Comparison of ENCODE assay signal across 8 cellular contexts in genomic region chr5:140557965-140558364, GRCh38. TPM values are rescaled to one million over a fixed set of nuclear protein-coding genes. Genes with fewer than 3 reads are reported as not detected.
DNase-seq lines count a peak whose midpoint lies in the region; ATAC-seq, FAIRE-seq and TF ChIP-seq lines count a peak whose summit lies in the region.

No MANE protein-coding gene starts in this region.

- H3K36me3 ChIP-seq in heart left ventricle (peaks cover 0 to 32% (median 21%) of the 10 kb centered on the region in 9 donors), K562 (ENCODE audit: control insufficient read depth, insufficient read depth, low read length) (peaks cover 30% of the 10 kb centered on the region; the same call in 2 of the 3 replicates), mucosa of stomach (ENCODE audit: control insufficient read depth, insufficient read depth, low read length) (no peaks in the 10 kb centered on the region), uterus (no peaks in the 10 kb centered on the region)

- DNase-seq in heart left ventricle = no peak
- DNase-seq in Right ventricle myocardium superior = no peak
- DNase-seq in K562 (ENCODE audit: extremely low read depth in 1 of 4, low spot score in 3 of 4) = no peak
- DNase-seq in uterus = no peak
- DNase-seq in kidney tubule cell (ENCODE audit: low spot score) = no peak
- DNase-seq in middle frontal gyrus (ENCODE audit: extremely low spot score, low spot score) = no peak

- H3K27me3 ChIP-seq in heart left ventricle (no peaks in the 10 kb centered on the region), K562 (ENCODE audit: control insufficient read depth in 2 of 2, insufficient read depth in 2 of 2, low read length in 2 of 2) (no peaks in the 10 kb centered on the region), mucosa of stomach (ENCODE audit: control insufficient read depth, insufficient read depth, low read length) (no peaks in the 10 kb centered on the region), uterus (no peaks in the 10 kb centered on the region)

- no TSS peak for BruUV-seq in K562 (replicated peaks; lab: Mats Ljungman, UMichigan)

- in situ Hi-C loops in K562 (cut with MboI) = no loop called here

- peak overlapping the region; percentile 77 for H2AFZ ChIP-seq in K562 (ENCODE audit: low read depth, low read length)

- H3K4me2 ChIP-seq in K562 (ENCODE audit: insufficient read depth, low read length) = peak overlapping the region; percentile 91

- TF ChIP-seq CTCF in heart left ventricle (IDR thresholded peaks at IDR 0.05) = no peak
- TF ChIP-seq CTCF in K562 (IDR thresholded peaks at IDR 0.05 in 2 of 3, conservative IDR thresholded peaks at IDR 0.05 in 1 of 3; ENCODE audit: insufficient read depth in 2 of 3, low read depth in 1 of 3, low read length in 3 of 3) = no peak
- no peak for TF ChIP-seq CTCF in uterus (IDR thresholded peaks at IDR 0.05)

- no peak for TF ChIP-seq EP300 in K562 (IDR thresholded peaks at IDR 0.05; ENCODE audit: low read length)

- H3K9me3 ChIP-seq in heart left ventricle = no peaks in the 10 kb centered on the region
- no peaks in the 10 kb centered on the region for H3K9me3 ChIP-seq in K562 (replicated peaks; ENCODE audit: control insufficient read depth, insufficient read depth, low read depth, low read length)
- H3K9me3 ChIP-seq in mucosa of stomach (ENCODE audit: control insufficient read depth, low read length) = no peaks in the 10 kb centered on the region
- H3K9me3 ChIP-seq in uterus = no peaks in the 10 kb centered on the region

- CTCF ChIA-PET in K562 (lab: Yijun Ruan, JAX; ENCODE audit: low intra/inter-chr PET ratio) = no interaction called here

- POLR2A ChIA-PET in K562 (lab: Yijun Ruan, JAX) = interaction anchor here (0.6 to 4.2 kb wide), 7 partner anchors 10 to 157 kb away, joined by 3 to 56 read pairs (median 6); partner anchors contain the start of genes ANKHD1, EIF4EBP3, HARS1 and HARS2

- FAIRE-seq in K562 (lab: Jason Lieb, UNC) = no peak

- TF ChIP-seq POLR2A in heart left ventricle (IDR thresholded peaks at IDR 0.05) (no peak), K562 (conservative IDR thresholded peaks at IDR 0.05) (no peak), uterus (IDR thresholded peaks at IDR 0.05) (no peak)

- H3K9ac ChIP-seq in K562 (ENCODE audit: insufficient read depth in 1 of 2, low read depth in 2 of 2, low read length in 2 of 2) (peak overlapping the region; percentile 87 to 97; a peak in 3 of 4 replicates), mucosa of stomach (ENCODE audit: low read length) (peak overlapping the region; percentile 93)

- H3K4me3 ChIP-seq in heart left ventricle (peak overlapping the region in 1 of 12 donors; percentile 83), K562 (peak overlapping the region; percentile 77), mucosa of stomach (ENCODE audit: low read length) (no peak overlapping the region), uterus (no peak overlapping the region)

- no peak for TF ChIP-seq RAD21 in K562 (CRISPR knock-in tag; conservative IDR thresholded peaks at IDR 0.05 in 1 of 2, IDR thresholded peaks at IDR 0.05 in 1 of 2)

- H3K79me2 ChIP-seq in K562 (ENCODE audit: control insufficient read depth, insufficient read depth, low read length) = peaks cover 44% of the 10 kb centered on the region

- no peaks in the 10 kb centered on the region for H3K9me1 ChIP-seq in K562 (ENCODE audit: control insufficient read depth, insufficient read depth, low read length)

- H3K4me1 ChIP-seq in heart left ventricle = peaks cover 0 to 56% (median 37%) of the 10 kb centered on the region in 12 donors
- H3K4me1 ChIP-seq in K562 (replicated peaks in 1 of 2; ENCODE audit: control insufficient read depth in 2 of 2, insufficient read depth in 2 of 2, low read length in 2 of 2) = peaks cover 23 to 27% of the 10 kb centered on the region in 2 experiments
- peaks cover 21% of the 10 kb centered on the region for H3K4me1 ChIP-seq in mucosa of stomach (ENCODE audit: control insufficient read depth, insufficient read depth, low read length)
- peaks cover 0 to 20% of the 10 kb centered on the region in 2 donors for H3K4me1 ChIP-seq in uterus

- ATAC-seq in heart left ventricle (no peak), Right ventricle myocardium superior (ENCODE audit: poor library complexity) (no peak), K562 (no peak), HG02938 (IDR thresholded peaks at IDR 0.05; ENCODE audit: unreplicated experiment) (no peak)

- intact Hi-C loops in heart left ventricle (cut with DNase I) = loop anchor here in 1 of 10 donors (5.0 kb wide), 1 partner anchor 139 kb away; no protein-coding TSS in a partner anchor
- intact Hi-C loops in Right ventricle myocardium superior (cut with DNase I) = no loop called here
- intact Hi-C loops in K562 (cut with micrococcal nuclease) = loop anchor here (2.0 to 10.0 kb wide), 5 partner anchors 81 to 383 kb away; partner anchors contain the start of genes ANKHD1, CYSTM1 and TMCO6
- intact Hi-C loops in uterus (cut with DNase I; ENCODE audit: low total_unique reads) = no loop called here

- peak overlapping the region in 11 of 12 donors; percentile 83 to 97 (median 90) for H3K27ac ChIP-seq in heart left ventricle
- peak overlapping the region; percentile 86 for H3K27ac ChIP-seq in K562 (ENCODE audit: extremely low read depth, low read depth, low read length)
- peak overlapping the region; percentile 81 to 86 for H3K27ac ChIP-seq in uterus

- 0 out of 2 replicates have a peak, but pooled peaks cover 5% of the 10 kb centered on the region for H4K20me1 ChIP-seq in K562 (replicated peaks; ENCODE audit: control insufficient read depth, insufficient read depth, low read length)

- WGBS in heart left ventricle, 4 donors = 81 to 90% (median 85%) methylated on average over 3 of the region's 3 CpGs
- WGBS in K562 (ENCODE audit: insufficient coverage, low coverage, missing lambda C conversion rate) = 63% methylated on average over 3 of the region's 3 CpGs

RNA-seq across cellular contexts. Expression of gene SRA1, which starts 0.7 kb away (rescaled TPM):
- 10 to 100 TPM; 22.4 to 38.1 (median 28.1) TPM for total RNA-seq in heart left ventricle
- polyA plus RNA-seq in heart left ventricle = 10 to 100 TPM; 32.1 to 36.5 TPM
- total RNA-seq in Right ventricle myocardium superior = 23.1 TPM
- 44.2 and 57.1 TPM in 2 replicates for total RNA-seq in K562 (2011; cell fraction: chromatin; rRNA removed; ENCODE audit: low replicate concordance)
- 30.1 and 33.9 TPM in 2 replicates for total RNA-seq in K562 (2011; cell fraction: nucleolus; rRNA removed)
- total RNA-seq in K562 (2011; cell fraction: nucleoplasm; rRNA removed) = 35.3 and 37.7 TPM in 2 replicates
- total RNA-seq in K562 (2014; rRNA removed) = 45.0 and 58.1 TPM in 2 replicates
- total RNA-seq in K562 (2014; rRNA removed; fragmentation: Illumina TruSeq; extraction: Trizol) = 31.6 and 31.8 TPM in 2 replicates
- 30.5 and 35.2 TPM in 2 replicates for total RNA-seq in K562 (2015; rRNA removed; fragmentation: Illumina TruSeq; extraction: Trizol)
- 45.8 and 47.4 TPM in 2 replicates for total RNA-seq in K562 (2021)
- polyA plus RNA-seq in K562 (2011; rRNA removed) = 38.8 and 41.3 TPM in 2 replicates
- polyA plus RNA-seq in K562 (2011; cell fraction: cytosol; rRNA removed) = 33.4 and 34.1 TPM in 2 replicates
- polyA plus RNA-seq in K562 (2011; cell fraction: nucleus; rRNA removed) = 40.8 and 53.9 TPM in 2 replicates
- polyA plus RNA-seq in K562 (2012) = 36.1 and 39.8 TPM in 2 replicates
- polyA plus RNA-seq in K562 (2014; fragmentation: Illumina TruSeq; extraction: Trizol) = 43.6 and 49.5 TPM in 2 replicates
- polyA plus RNA-seq in K562 (2014; fragmentation: Nextera tagmentation; extraction: Ambion mirVana) = 10 to 100 TPM; 24.1 to 33.6 TPM
- 44.4 and 50.8 TPM in 2 replicates for polyA plus RNA-seq in K562 (2014; rRNA removed)
- 19.8 and 24.2 TPM in 2 replicates for polyA minus RNA-seq in K562 (2011; rRNA and poly(A)+ RNA removed)
- 17.1 and 24.6 TPM in 2 replicates for polyA minus RNA-seq in K562 (2011; cell fraction: cytosol; rRNA and poly(A)+ RNA removed)
- 13.3 and 20.3 TPM in 2 replicates for polyA minus RNA-seq in K562 (2011; cell fraction: nucleus; rRNA and poly(A)+ RNA removed)
- total RNA-seq in uterus = 10 to 100 TPM in 3 of 4 donors, 1 to 10 TPM in 1; 2.6 to 32.6 (median 22.9) TPM

RNA-seq across cellular contexts. Expression of gene APBB3, which starts 6.4 kb away (rescaled TPM):
- 10 to 100 TPM in 5 of 9 donors, 1 to 10 TPM in 4; 3.6 to 23.1 (median 11.4) TPM for total RNA-seq in heart left ventricle
- 10 to 100 TPM in 1 of 2 donors, 1 to 10 TPM in 1; 4.9 to 14.7 TPM for polyA plus RNA-seq in heart left ventricle
- 10.2 TPM for total RNA-seq in Right ventricle myocardium superior
- 125 and 232 TPM in 2 replicates for total RNA-seq in K562 (2011; cell fraction: chromatin; rRNA removed; ENCODE audit: low replicate concordance)
- 136 and 142 TPM in 2 replicates for total RNA-seq in K562 (2011; cell fraction: nucleolus; rRNA removed)
- 117 and 134 TPM in 2 replicates for total RNA-seq in K562 (2011; cell fraction: nucleoplasm; rRNA removed)
- 9.9 and 12.1 TPM in 2 replicates for total RNA-seq in K562 (2014; rRNA removed)
- total RNA-seq in K562 (2014; rRNA removed; fragmentation: Illumina TruSeq; extraction: Trizol) = 5.4 and 6.4 TPM in 2 replicates
- 5.7 and 6.0 TPM in 2 replicates for total RNA-seq in K562 (2015; rRNA removed; fragmentation: Illumina TruSeq; extraction: Trizol)
- 14.3 and 18.7 TPM in 2 replicates for total RNA-seq in K562 (2021)
- polyA plus RNA-seq in K562 (2011; rRNA removed) = 20.5 and 40.7 TPM in 2 replicates
- 17.1 and 26.5 TPM in 2 replicates for polyA plus RNA-seq in K562 (2011; cell fraction: cytosol; rRNA removed)
- polyA plus RNA-seq in K562 (2011; cell fraction: nucleus; rRNA removed) = 270 and 329 TPM in 2 replicates
- polyA plus RNA-seq in K562 (2012) = 13.3 and 31.2 TPM in 2 replicates
- 9.5 TPM in 2 replicates for polyA plus RNA-seq in K562 (2014; fragmentation: Illumina TruSeq; extraction: Trizol)
- polyA plus RNA-seq in K562 (2014; fragmentation: Nextera tagmentation; extraction: Ambion mirVana) = under 1 TPM; 0.17 to 0.67 TPM
- 24.3 and 25.8 TPM in 2 replicates for polyA plus RNA-seq in K562 (2014; rRNA removed)
- polyA minus RNA-seq in K562 (2011; rRNA and poly(A)+ RNA removed) = 14.5 and 17.3 TPM in 2 replicates
- polyA minus RNA-seq in K562 (2011; cell fraction: cytosol; rRNA and poly(A)+ RNA removed) = 4.3 and 8.7 TPM in 2 replicates
- 44.6 and 58.9 TPM in 2 replicates for polyA minus RNA-seq in K562 (2011; cell fraction: nucleus; rRNA and poly(A)+ RNA removed)
- 10 to 100 TPM in 3 of 4 donors, 1 to 10 TPM in 1; 6.5 to 54.7 (median 27.4) TPM for total RNA-seq in uterus

RNA-seq across cellular contexts. Expression of gene SLC35A4, which starts 6.7 kb away (rescaled TPM):
- 10 to 100 TPM; 55.5 to 92.1 (median 75.9) TPM for total RNA-seq in heart left ventricle
- 100 to 1,000 TPM in 1 of 2 donors, 10 to 100 TPM in 1; 39.2 to 118 TPM for polyA plus RNA-seq in heart left ventricle
- total RNA-seq in Right ventricle myocardium superior = 81.4 TPM
- total RNA-seq in K562 (2011; cell fraction: chromatin; rRNA removed; ENCODE audit: low replicate concordance) = 37.3 and 95.2 TPM in 2 replicates
- total RNA-seq in K562 (2011; cell fraction: nucleolus; rRNA removed) = 37.6 and 42.7 TPM in 2 replicates
- total RNA-seq in K562 (2011; cell fraction: nucleoplasm; rRNA removed) = 57.9 and 59.2 TPM in 2 replicates
- 21.8 and 37.3 TPM in 2 replicates for total RNA-seq in K562 (2014; rRNA removed)
- 23.8 and 26.1 TPM in 2 replicates for total RNA-seq in K562 (2014; rRNA removed; fragmentation: Illumina TruSeq; extraction: Trizol)
- total RNA-seq in K562 (2015; rRNA removed; fragmentation: Illumina TruSeq; extraction: Trizol) = 23.9 and 24.8 TPM in 2 replicates
- total RNA-seq in K562 (2021) = 115 and 125 TPM in 2 replicates
- polyA plus RNA-seq in K562 (2011; rRNA removed) = 110 and 134 TPM in 2 replicates
- 159 and 169 TPM in 2 replicates for polyA plus RNA-seq in K562 (2011; cell fraction: cytosol; rRNA removed)
- 65.9 and 94.9 TPM in 2 replicates for polyA plus RNA-seq in K562 (2011; cell fraction: nucleus; rRNA removed)
- 118 and 226 TPM in 2 replicates for polyA plus RNA-seq in K562 (2012)
- 141 and 171 TPM in 2 replicates for polyA plus RNA-seq in K562 (2014; fragmentation: Illumina TruSeq; extraction: Trizol)
- polyA plus RNA-seq in K562 (2014; fragmentation: Nextera tagmentation; extraction: Ambion mirVana) = 10 to 100 TPM; 30.0 to 42.5 TPM
- 62.2 and 69.6 TPM in 2 replicates for polyA plus RNA-seq in K562 (2014; rRNA removed)
- polyA minus RNA-seq in K562 (2011; rRNA and poly(A)+ RNA removed) = 78.8 and 99.8 TPM in 2 replicates
- polyA minus RNA-seq in K562 (2011; cell fraction: cytosol; rRNA and poly(A)+ RNA removed) = 34.6 and 53.7 TPM in 2 replicates
- 18.6 and 24.8 TPM in 2 replicates for polyA minus RNA-seq in K562 (2011; cell fraction: nucleus; rRNA and poly(A)+ RNA removed)
- 10 to 100 TPM in 3 of 4 donors, 1 to 10 TPM in 1; 6.4 to 39.7 (median 21.7) TPM for total RNA-seq in uterus

RNA-seq across cellular contexts. Expression of gene EIF4EBP3, which starts 10.5 kb away (rescaled TPM):
- total RNA-seq in heart left ventricle (10 to 100 TPM in 6 of 9 donors, 1 to 10 TPM in 3; 4.7 to 34.9 (median 14.6) TPM), Right ventricle myocardium superior (12.0 TPM), K562 (2014; rRNA removed) (1.3 and 2.3 TPM in 2 replicates), K562 (2014; rRNA removed; fragmentation: Illumina TruSeq; extraction: Trizol) (2.5 and 3.8 TPM in 2 replicates), K562 (2015; rRNA removed; fragmentation: Illumina TruSeq; extraction: Trizol) (0.72 and 1.3 TPM in 2 replicates), K562 (2021) (5.7 and 7.7 TPM in 2 replicates), uterus (1 to 10 TPM in 1 of 4 donors, not detected in 3; 7.8 TPM)
- polyA plus RNA-seq in heart left ventricle (10 to 100 TPM in 1 of 2 donors, 1 to 10 TPM in 1; 8.5 to 33.3 TPM), K562 (2011; rRNA removed) (3.1 and 4.7 TPM in 2 replicates), K562 (2014; fragmentation: Illumina TruSeq; extraction: Trizol) (3.1 and 4.1 TPM in 2 replicates), K562 (2014; fragmentation: Nextera tagmentation; extraction: Ambion mirVana) (1 to 10 TPM; 5.0 to 7.5 TPM), K562 (2014; rRNA removed) (3.4 and 4.0 TPM in 2 replicates)
- total RNA-seq in K562 (2011; cell fraction: chromatin; rRNA removed; ENCODE audit: low replicate concordance) = 4.1 TPM in 1 of 2 replicates, not detected in the other
- 3.3 TPM in 1 of 2 replicates, not detected in the other for total RNA-seq in K562 (2011; cell fraction: nucleolus; rRNA removed)
- total RNA-seq in K562 (2011; cell fraction: nucleoplasm; rRNA removed) = 3.9 TPM in 1 of 2 replicates, not detected in the other
- polyA plus RNA-seq in K562 (2011; cell fraction: cytosol; rRNA removed) = 3.2 and 5.0 TPM in 2 replicates
- polyA plus RNA-seq in K562 (2011; cell fraction: nucleus; rRNA removed) = 3.0 and 4.1 TPM in 2 replicates
- polyA plus RNA-seq in K562 (2012) = 5.0 and 8.7 TPM in 2 replicates
- polyA minus RNA-seq in K562 (2011; rRNA and poly(A)+ RNA removed) = 0.56 and 3.0 TPM in 2 replicates
- not detected in 2 replicates for polyA minus RNA-seq in K562 (2011; cell fraction: cytosol; rRNA and poly(A)+ RNA removed)
- 0.67 and 0.89 TPM in 2 replicates for polyA minus RNA-seq in K562 (2011; cell fraction: nucleus; rRNA and poly(A)+ RNA removed)
